Comparison of ENCODE assay signal across 21 cellular contexts in genomic region chr20:36010745-36011326, GRCh38.
"Had no signal": no experiment of that assay in that cellular context is flagged by ENCODE, and none has a peak within 500 bp of the region (broad histone marks: within the 10 kb centered on the region; RNA-seq: fewer than 3 reads in every experiment).

No MANE protein-coding gene starts in this region.

- ATAC-seq: activated T-cell treated with anti-CD3 and anti-CD28 coated beads, Interleukin-2, amount 50 U/mL, for 4 hours; naive thymus-derived CD8-positive, alpha-beta T cell; right cardiac atrium; stimulated activated effector memory CD8-positive, alpha-beta T cell treated with anti-CD3 and anti-CD28 coated beads, Interleukin-12 subunit alpha, Interleukin-12 subunit beta, amount 100 ng/mL, for 72 hours; stimulated activated naive CD8-positive, alpha-beta T cell treated with anti-CD3 and anti-CD28 coated beads, Interleukin-15, amount 100 ng/mL, for 72 hours; T-cell had no signal

- H3K9me3 ChIP-seq: left lung, neutrophil, ovary, prostate gland, tibial artery had no signal

- H3K4me3 ChIP-seq: left lung, lung, ovary, prostate gland, tibial artery had no signal

- H3K27ac ChIP-seq: neutrophil, ovary, prostate gland, tibial artery had no signal

- DNase-seq: activated CD4-positive, alpha-beta T cell treated with anti-CD3 and anti-CD28 coated beads, Interleukin-2, amount 50 U/mL, for 4 hours; activated CD8-positive, alpha-beta memory T cell treated with anti-CD3 and anti-CD28 coated beads, Interleukin-2, amount 50 U/mL, for 48 hours; activated effector memory CD4-positive, alpha-beta T cell treated with Interleukin-2 at 50 U/mL for 16 hours; activated naive CD4-positive, alpha-beta T cell treated with anti-CD3 and anti-CD28 coated beads, Interleukin-2, amount 10 ng/mL, durations not matched to agents 7 days and 5 days; activated T-cell treated with anti-CD3 and anti-CD28 coated beads, Interleukin-2, amount 50 U/mL, for 4 hours; amygdala; erythroblast; foreskin fibroblast; kidney glomerular epithelial cell; naive thymus-derived CD8-positive, alpha-beta T cell; ovary; right cardiac atrium; stimulated activated CD4-positive, alpha-beta T cell treated with anti-CD3 and anti-CD28 coated beads, Interleukin-2, amount 100 ng/mL, for 24 hours; stimulated activated naive CD8-positive, alpha-beta T cell treated with anti-CD3 and anti-CD28 coated beads, Interleukin-15, amount 100 ng/mL, for 72 hours; T-cell; tibial artery had no signal

- H3K27me3 ChIP-seq: left lung, neutrophil, ovary, tibial artery had no signal

- H3K36me3 ChIP-seq: left lung, neutrophil, ovary, prostate gland, tibial artery had no signal

- H3K4me1 ChIP-seq: left lung, prostate gland had no signal
